Comparison of ENCODE assay signal across 10 cellular contexts in the genomic region with DNA sequence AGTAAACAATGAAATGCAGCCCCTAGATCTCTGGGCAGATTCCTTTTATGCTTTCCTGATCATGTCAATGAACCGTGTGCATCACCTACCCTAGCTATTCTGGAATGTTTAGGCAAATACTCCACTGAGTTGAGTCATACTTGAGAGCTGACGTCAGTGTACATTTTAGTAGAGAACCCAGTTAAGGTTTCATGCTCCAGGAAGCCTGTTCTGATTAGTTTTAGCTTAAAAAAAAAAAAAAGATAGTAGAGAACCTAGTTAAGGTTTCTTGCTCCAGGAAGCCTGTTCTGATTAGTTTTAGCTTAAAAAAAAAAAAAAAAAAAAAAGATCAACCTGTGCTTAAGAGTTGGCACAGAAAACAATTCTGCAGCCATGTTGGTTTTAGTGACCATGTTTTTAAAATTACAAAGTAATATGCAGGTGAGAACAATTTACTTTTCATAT. TPM values are rescaled to one million over a fixed set of nuclear protein-coding genes. Genes with fewer than 3 reads are reported as not detected.
DNase-seq lines count a peak whose midpoint lies in the region; ATAC-seq, FAIRE-seq and TF ChIP-seq lines count a peak whose summit lies in the region.
"Had no signal": no experiment of that assay in that cellular context is flagged by ENCODE, and none has a peak within 500 bp of the region (broad histone marks: within the 10 kb centered on the region; RNA-seq: fewer than 3 reads in every experiment).

No MANE protein-coding gene starts in this region.

- ATAC-seq in gastrocnemius medialis (no peak), GM18873 (IDR thresholded peaks at IDR 0.05; ENCODE audit: low FRiP score, unreplicated experiment) (no peak), HG03045 (IDR thresholded peaks at IDR 0.05; ENCODE audit: unreplicated experiment) (no peak)

- FAIRE-seq in GM12892 (lab: Jason Lieb, UNC): peak; percentile 63

- POLR2A ChIA-PET in RWPE1 (lab: Yijun Ruan, JAX; ENCODE audit: low non-redundant PET): no interaction called here

- in situ Hi-C loops in gastrocnemius medialis (cut with MboI; ENCODE audit: low sequenced_read_pairs in 4 of 4): loop anchor here in 3 of 4 donors (10.0 to 25.0 kb wide), 2 partner anchors 63 to 326 kb away; a partner anchor contains a TSS

- TF ChIP-seq CTCF in RWPE1 (conservative IDR thresholded peaks at IDR 0.05; ENCODE audit: low read depth) (no peak), fibroblast of villous mesenchyme (IDR thresholded peaks at IDR 0.05; ENCODE audit: insufficient read depth, low read depth, low read length) (no peak), gastrocnemius medialis (IDR thresholded peaks at IDR 0.05 in 4 of 5, conservative IDR thresholded peaks at IDR 0.05 in 1 of 5) (no peak)

- CTCF ChIA-PET in RWPE1 (lab: Yijun Ruan, JAX): no interaction called here

- H3K27ac ChIP-seq in RWPE1 (no peak overlapping the region), gastrocnemius medialis (peak overlapping the region; percentile 83 to 96 (median 90))

- peaks cover 34 to 35% of the 10 kb centered on the region in 2 donors for H3K4me1 ChIP-seq in gastrocnemius medialis

- no peak for DNase-seq in GM12892 (ENCODE audit: insufficient read length)
- peak; percentile 94 for DNase-seq in RWPE1 (ENCODE audit: low spot score)
- peak; percentile 61 for DNase-seq in fibroblast of villous mesenchyme (ENCODE audit: low read depth)
- no peak for DNase-seq in gastrocnemius medialis
- DNase-seq in medulla oblongata (ENCODE audit: extremely low spot score): no peak
- DNase-seq in NCI-H446 treated with DMSO at 0.1 percent for 48 hours (lab: John Stamatoyannopoulos, UW): no peak
- DNase-seq: effector CD8-positive, alpha-beta T cell; naive B cell had no signal

- no peaks in the 10 kb centered on the region for H3K27me3 ChIP-seq in gastrocnemius medialis

- no peaks in the 10 kb centered on the region for H3K36me3 ChIP-seq in gastrocnemius medialis

- H3K9me3 ChIP-seq in gastrocnemius medialis: no peaks in the 10 kb centered on the region

- no peak overlapping the region for H3K4me3 ChIP-seq in fibroblast of villous mesenchyme (ENCODE audit: low read depth, low read length)
- H3K4me3 ChIP-seq in gastrocnemius medialis: no peak overlapping the region

- no peak for TF ChIP-seq POLR2A in GM12892 (IDR thresholded peaks at IDR 0.05; ENCODE audit: low read depth, low read length)
- TF ChIP-seq POLR2A in gastrocnemius medialis (IDR thresholded peaks at IDR 0.05): no peak

- intact Hi-C loops in gastrocnemius medialis (cut with DNase I; ENCODE audit: low total_unique reads): no loop called here

RNA-seq across cellular contexts. Expression of a gene that starts 3.7 kb away (rescaled TPM):
- polyA plus RNA-seq in GM12892 (2012; ENCODE audit: missing spikeins): 10.5 TPM
- 40.9 and 41.9 TPM in 2 replicates for total RNA-seq in fibroblast of villous mesenchyme
- 10 to 100 TPM; 25.1 to 61.3 (median 49.0) TPM for total RNA-seq in gastrocnemius medialis

Comparison
In these comparisons a context has a peak if more than half of its experiments do, and no peak if none do; other contexts are left out.
1. DNase-seq: peak in RWPE1 (single experiment) and fibroblast of villous mesenchyme (single experiment); none in GM12892 (single experiment), gastrocnemius medialis (0 of 2), medulla oblongata (single experiment) and NCI-H446 treated with DMSO at 0.1 percent for 48 hours (single experiment).